Comparison of ENCODE assay signal across 8 cellular contexts in the genomic region with DNA sequence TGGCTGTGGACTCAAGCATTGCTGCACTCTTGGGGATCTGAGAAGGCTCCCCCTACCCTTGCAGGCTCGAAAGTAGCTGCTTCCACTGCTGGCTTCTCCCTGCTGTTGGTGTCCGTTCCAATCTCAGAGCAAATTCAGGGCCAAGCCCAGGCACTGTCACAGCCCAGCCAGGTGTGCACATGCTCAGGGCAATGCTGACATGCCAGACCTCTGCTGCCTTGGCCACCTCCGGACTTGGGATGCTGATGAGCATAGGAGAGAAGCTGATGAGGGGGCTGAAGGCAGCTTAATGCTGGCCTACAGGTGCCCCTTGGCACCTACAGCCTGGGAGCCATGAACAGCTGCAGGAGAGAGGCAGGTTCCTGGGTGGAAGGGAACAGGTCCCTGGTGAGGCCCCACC.
"Had no signal": no experiment of that assay in that cellular context is flagged by ENCODE, and none has a peak within 500 bp of the region (broad histone marks: within the 10 kb centered on the region; RNA-seq: fewer than 3 reads in every experiment).

No MANE protein-coding gene starts in this region.

- H3K4me3 ChIP-seq: GM23248, GM23338, HAP-1 had no signal

- H3K9me3 Mint-ChIP-seq: H9, HFFc6 had no signal

- DNase-seq: GM23248, GOT3, HCEC 1CT, HFFc6 had no signal

- H3K27ac Mint-ChIP-seq: GM23338, H9, HFFc6 had no signal

- ATAC-seq: HCT116 had no signal

- H3K27ac ChIP-seq: GM23248 had no signal

- H3K4me1 Mint-ChIP-seq: GM23338 had no signal

- H3K36me3 ChIP-seq: HAP-1 had no signal

- H3K9me3 ChIP-seq: HAP-1 had no signal

- H3K4me1 ChIP-seq: HAP-1 had no signal

- H3K4me3 Mint-ChIP-seq: GM23338, H9, HFFc6 had no signal
